19 cellular contexts compared by ENCODE assay signal in genomic region chr9:81718244-81718643, GRCh38.
"Had no signal": no experiment of that assay in that cellular context is flagged by ENCODE, and none has a peak within 500 bp of the region (broad histone marks: within the 10 kb centered on the region; RNA-seq: fewer than 3 reads in every experiment).

No MANE protein-coding gene starts in this region.

- H3K4me3 ChIP-seq: esophagus muscularis mucosa, spleen, transverse colon had no signal

- H3K4me1 Mint-ChIP-seq: activated CD4-positive, alpha-beta T cell treated with anti-CD3 and anti-CD28 coated beads for 36 hours; activated CD8-positive, alpha-beta memory T cell treated with anti-CD3 and anti-CD28 coated beads, Interleukin-2, amount 10 ng/mL, durations not matched to agents 7 days and 5 days; central memory CD8-positive, alpha-beta T cell; naive thymus-derived CD4-positive, alpha-beta T cell had no signal

- H3K27ac Mint-ChIP-seq: activated CD4-positive, alpha-beta T cell treated with anti-CD3 and anti-CD28 coated beads for 36 hours; activated CD8-positive, alpha-beta memory T cell treated with anti-CD3 and anti-CD28 coated beads, Interleukin-2, amount 10 ng/mL, durations not matched to agents 7 days and 5 days; activated CD8-positive, alpha-beta T cell treated with anti-CD3 and anti-CD28 coated beads, Interleukin-2, amount 10 ng/mL, durations not matched to agents 7 days and 5 days; activated naive CD8-positive, alpha-beta T cell; activated T-helper 2 cell treated with anti-CD3 and anti-CD28 coated beads, Interferon-gamma antibody, Interleukin-2, Interleukin-4, amounts not matched to agents 10 μg/mL and 5 μg/mL and 100 μg/mL, durations not matched to agents 14 hours and 24 hours and 36 hours; dendritic cell treated with granulocyte-macrophage colony-stimulating factor and Interleukin-4, amounts not matched to agents 40 ng/mL and 50 ng/mL, for 4 days; naive thymus-derived CD4-positive, alpha-beta T cell had no signal

- DNase-seq: activated CD4-positive, alpha-beta T cell treated with anti-CD3 and anti-CD28 coated beads for 36 hours; activated CD4-positive, CD25-positive, alpha-beta regulatory T cell; activated CD8-positive, alpha-beta memory T cell treated with anti-CD3 and anti-CD28 coated beads, Interleukin-2, amount 10 ng/mL, durations not matched to agents 7 days and 5 days; activated CD8-positive, alpha-beta T cell treated with anti-CD3 and anti-CD28 coated beads, Interleukin-2, amount 10 ng/mL, durations not matched to agents 7 days and 5 days; activated T-cell treated with anti-CD3 and anti-CD28 coated beads, Interleukin-2, amount 50 U/mL, for 48 hours; left colon; naive thymus-derived CD4-positive, alpha-beta T cell; occipital lobe; right cardiac atrium; spleen; stimulated activated naive CD4-positive, alpha-beta T cell treated with Interleukin-2 at 50 U/mL for 16 hours; transverse colon had no signal

- H3K27me3 Mint-ChIP-seq: activated CD4-positive, alpha-beta T cell treated with anti-CD3 and anti-CD28 coated beads for 36 hours; activated CD8-positive, alpha-beta memory T cell treated with anti-CD3 and anti-CD28 coated beads, Interleukin-2, amount 10 ng/mL, durations not matched to agents 7 days and 5 days; activated naive CD8-positive, alpha-beta T cell; central memory CD8-positive, alpha-beta T cell; dendritic cell treated with granulocyte-macrophage colony-stimulating factor and Interleukin-4, amounts not matched to agents 40 ng/mL and 50 ng/mL, for 4 days; naive thymus-derived CD4-positive, alpha-beta T cell had no signal

- H3K36me3 Mint-ChIP-seq: activated naive CD8-positive, alpha-beta T cell; naive thymus-derived CD4-positive, alpha-beta T cell had no signal

- ATAC-seq: activated CD4-positive, alpha-beta T cell treated with anti-CD3 and anti-CD28 coated beads for 36 hours; activated CD8-positive, alpha-beta memory T cell treated with anti-CD3 and anti-CD28 coated beads, Interleukin-2, amount 10 ng/mL, durations not matched to agents 7 days and 5 days; activated CD8-positive, alpha-beta T cell treated with anti-CD3 and anti-CD28 coated beads, Interleukin-2, amount 10 ng/mL, durations not matched to agents 7 days and 5 days; foreskin keratinocyte; naive thymus-derived CD4-positive, alpha-beta T cell; right cardiac atrium had no signal

- H3K36me3 ChIP-seq: esophagus muscularis mucosa, spleen, transverse colon had no signal

- H3K4me1 ChIP-seq: esophagus muscularis mucosa, foreskin keratinocyte, spleen had no signal

- H3K27ac ChIP-seq: esophagus muscularis mucosa, foreskin keratinocyte, spleen had no signal

- H3K9me3 ChIP-seq: esophagus muscularis mucosa, transverse colon had no signal

- H3K4me3 Mint-ChIP-seq: activated CD4-positive, alpha-beta T cell treated with anti-CD3 and anti-CD28 coated beads for 36 hours; activated CD8-positive, alpha-beta memory T cell treated with anti-CD3 and anti-CD28 coated beads, Interleukin-2, amount 10 ng/mL, durations not matched to agents 7 days and 5 days; activated CD8-positive, alpha-beta T cell treated with anti-CD3 and anti-CD28 coated beads, Interleukin-2, amount 10 ng/mL, durations not matched to agents 7 days and 5 days; activated naive CD8-positive, alpha-beta T cell; central memory CD8-positive, alpha-beta T cell; dendritic cell treated with granulocyte-macrophage colony-stimulating factor and Interleukin-4, amounts not matched to agents 40 ng/mL and 50 ng/mL, for 4 days; naive thymus-derived CD4-positive, alpha-beta T cell; neural crest cell had no signal

- H3K9me3 Mint-ChIP-seq: activated T-helper 2 cell treated with anti-CD3 and anti-CD28 coated beads, Interferon-gamma antibody, Interleukin-2, Interleukin-4, amounts not matched to agents 10 μg/mL and 5 μg/mL and 100 μg/mL, durations not matched to agents 14 hours and 24 hours and 36 hours; dendritic cell treated with granulocyte-macrophage colony-stimulating factor and Interleukin-4, amounts not matched to agents 40 ng/mL and 50 ng/mL, for 4 days; neural crest cell had no signal

- H3K27me3 ChIP-seq: esophagus muscularis mucosa, foreskin keratinocyte, spleen, transverse colon had no signal
